ENCODE assay signal across 31 cellular contexts in genomic region chr10:3949741-3950140, GRCh38.
DNase-seq lines count a peak whose midpoint lies in the region; ATAC-seq, FAIRE-seq and TF ChIP-seq lines count a peak whose summit lies in the region.
"Had no signal": no experiment of that assay in that cellular context is flagged by ENCODE, and none has a peak within 500 bp of the region (broad histone marks: within the 10 kb centered on the region; RNA-seq: fewer than 3 reads in every experiment).

No MANE protein-coding gene starts in this region.

- H3K27ac Mint-ChIP-seq in CD4-positive, alpha-beta memory T cell = peak overlapping the region; percentile 29 to 98 (median 96)
- H3K27ac Mint-ChIP-seq in GM23338 (no peak overlapping the region), astrocyte (ENCODE audit: unreplicated experiment) (no peak overlapping the region)
- H3K27ac Mint-ChIP-seq in natural killer cell treated with Interleukin-12 subunit alpha and Interleukin-12 subunit beta and Interleukin-15 and Interleukin-18, amount 100 ng/mL, for 72 hours = peak overlapping the region; percentile 85 to 87
- no peak overlapping the region for H3K27ac Mint-ChIP-seq in activated T-helper 2 cell treated with anti-CD3 and anti-CD28 coated beads, Interferon-gamma antibody, Interleukin-2, Interleukin-4, amounts not matched to agents 10 μg/mL and 5 μg/mL and 100 μg/mL, durations not matched to agents 14 hours and 24 hours and 36 hours
- H3K27ac Mint-ChIP-seq: HFFc6 had no signal

- H3K9me2 ChIP-seq in GM23338 (ENCODE audit: insufficient read depth) (no peaks in the 10 kb centered on the region), OCI-LY7 (ENCODE audit: insufficient read depth, low read length) (no peaks in the 10 kb centered on the region)

- peaks cover 63% of the 10 kb centered on the region for H3K4me1 ChIP-seq in CD4-positive, alpha-beta memory T cell (ENCODE audit: insufficient read depth, low read length)
- H3K4me1 ChIP-seq in GM23338 (ENCODE audit: insufficient read depth) (no peaks in the 10 kb centered on the region), astrocyte (ENCODE audit: insufficient read depth, low read length) (peaks cover 10% of the 10 kb centered on the region), OCI-LY7 (ENCODE audit: insufficient read depth, low read length, poor library complexity, severe bottlenecking) (no peaks in the 10 kb centered on the region), thyroid gland (no peaks in the 10 kb centered on the region)

- H3F3A ChIP-seq in GM23338 (replicated peaks; ENCODE audit: low read depth) = no peaks in the 10 kb centered on the region

- peak overlapping the region; percentile 31 for H3K9ac ChIP-seq in astrocyte (ENCODE audit: low read length)

- no peak for TF ChIP-seq POLR2A in thyroid gland (IDR thresholded peaks at IDR 0.05)

- no peak overlapping the region for H3K4me2 ChIP-seq in GM23338
- H3K4me2 ChIP-seq in astrocyte (ENCODE audit: low read length) = no peak overlapping the region
- H3K4me2 ChIP-seq in OCI-LY7 (ENCODE audit: low read length) = no peak overlapping the region
- H3K4me2 ChIP-seq: PC-9, smooth muscle cell had no signal

- intact Hi-C loops in CD4-positive, alpha-beta memory T cell (cut with micrococcal nuclease) = loop anchor here (1.0 to 10.0 kb wide), 8 partner anchors 12 to 722 kb away; no protein-coding TSS in a partner anchor
- intact Hi-C loops in OCI-LY7 (cut with micrococcal nuclease; ENCODE audit: unreplicated experiment) = no loop called here
- intact Hi-C loops in activated T-helper 2 cell treated with anti-CD3 and anti-CD28 coated beads, Interferon-gamma antibody, Interleukin-2, Interleukin-4, amounts not matched to agents 10 μg/mL and 5 μg/mL and 100 μg/mL, durations not matched to agents 14 hours and 24 hours and 36 hours (cut with micrococcal nuclease) = loop anchor here (1.0 to 10.0 kb wide), 5 partner anchors 23 to 722 kb away; no protein-coding TSS in a partner anchor
- intact Hi-C loops in thyroid gland (cut with DNase I) = no loop called here

- no peaks in the 10 kb centered on the region for H3K36me3 ChIP-seq in CD4-positive, alpha-beta memory T cell (ENCODE audit: insufficient read depth, low read length)
- H3K36me3 ChIP-seq in GM23338 (ENCODE audit: insufficient read depth) = no peaks in the 10 kb centered on the region
- H3K36me3 ChIP-seq in astrocyte (ENCODE audit: insufficient read depth, low read length) = no peaks in the 10 kb centered on the region
- no peaks in the 10 kb centered on the region for H3K36me3 ChIP-seq in OCI-LY7 (ENCODE audit: insufficient read depth, low read length)
- H3K36me3 ChIP-seq in thyroid gland = no peaks in the 10 kb centered on the region
- H3K36me3 ChIP-seq: heart right ventricle, left ventricle myocardium inferior, tibial nerve had no signal

- no peaks in the 10 kb centered on the region for H3K9me3 ChIP-seq in CD4-positive, alpha-beta memory T cell (ENCODE audit: control insufficient read depth in 1 of 2, low read length in 2 of 2)
- H3K9me3 ChIP-seq in astrocyte (ENCODE audit: insufficient read depth, low read depth, low read length) = no peaks in the 10 kb centered on the region
- no peaks in the 10 kb centered on the region for H3K9me3 ChIP-seq in OCI-LY7 (ENCODE audit: low read length)
- no peaks in the 10 kb centered on the region for H3K9me3 ChIP-seq in thyroid gland

- H3K27me3 Mint-ChIP-seq in CD4-positive, alpha-beta memory T cell = no peaks in the 10 kb centered on the region
- H3K27me3 Mint-ChIP-seq in GM23338 (ENCODE audit: insufficient read depth, low read depth, poor library complexity) (peaks cover 7% of the 10 kb centered on the region), astrocyte (ENCODE audit: low read depth, unreplicated experiment) (no peaks in the 10 kb centered on the region)
- H3K27me3 Mint-ChIP-seq in natural killer cell treated with Interleukin-12 subunit alpha and Interleukin-12 subunit beta and Interleukin-15 and Interleukin-18, amount 100 ng/mL, for 72 hours = no peaks in the 10 kb centered on the region
- H3K27me3 Mint-ChIP-seq in activated T-helper 2 cell treated with anti-CD3 and anti-CD28 coated beads, Interferon-gamma antibody, Interleukin-2, Interleukin-4, amounts not matched to agents 10 μg/mL and 5 μg/mL and 100 μg/mL, durations not matched to agents 14 hours and 24 hours and 36 hours (ENCODE audit: low read depth) = no peaks in the 10 kb centered on the region

- no peak for FAIRE-seq in astrocyte (lab: Jason Lieb, UNC)
- FAIRE-seq: HTR-8/SVneo had no signal

- H3K79me2 ChIP-seq in GM23338 (replicated peaks; ENCODE audit: insufficient read depth) (no peaks in the 10 kb centered on the region), astrocyte (ENCODE audit: insufficient read depth, low read length) (no peaks in the 10 kb centered on the region), OCI-LY7 (ENCODE audit: insufficient read depth, low read depth, low read length) (no peaks in the 10 kb centered on the region)

- CTCF ChIA-PET in CD4-positive, alpha-beta memory T cell (lab: Charles Lee; ENCODE audit: partially characterized antibody) = interaction anchor here (0.8 to 2.9 kb wide), 5 partner anchors 11 to 707 kb away, joined by 3 to 12 read pairs (median 4); no protein-coding TSS in a partner anchor
- CTCF ChIA-PET in OCI-LY7 (lab: Charles Lee; ENCODE audit: unreplicated experiment) = no interaction called here

- no peak overlapping the region for H3K4me3 ChIP-seq in CD4-positive, alpha-beta memory T cell (ENCODE audit: low read length in 2 of 2)
- H3K4me3 ChIP-seq in GM23338 (no peak overlapping the region), astrocyte (ENCODE audit: insufficient read depth, low read depth, low read length) (no peak overlapping the region), OCI-LY7 (ENCODE audit: low read depth, low read length, poor library complexity, severe bottlenecking) (no peak overlapping the region), thyroid gland (replicated peaks in 1 of 3) (no peak overlapping the region)
- H3K4me3 ChIP-seq: heart right ventricle, left ventricle myocardium inferior, PC-9, smooth muscle cell, tibial nerve had no signal

- H3K4me3 Mint-ChIP-seq in CD4-positive, alpha-beta memory T cell = peak overlapping the region in 1 of 8 donors; percentile 83
- H3K4me3 Mint-ChIP-seq in GM23338 (no peak overlapping the region), astrocyte (ENCODE audit: unreplicated experiment) (no peak overlapping the region)
- peak overlapping the region; percentile 84 for H3K4me3 Mint-ChIP-seq in natural killer cell treated with Interleukin-12 subunit alpha and Interleukin-12 subunit beta and Interleukin-15 and Interleukin-18, amount 100 ng/mL, for 72 hours
- H3K4me3 Mint-ChIP-seq in activated T-helper 2 cell treated with anti-CD3 and anti-CD28 coated beads, Interferon-gamma antibody, Interleukin-2, Interleukin-4, amounts not matched to agents 10 μg/mL and 5 μg/mL and 100 μg/mL, durations not matched to agents 14 hours and 24 hours and 36 hours (ENCODE audit: low read depth) = no peak overlapping the region
- H3K4me3 Mint-ChIP-seq: HFFc6, neural crest cell had no signal

- no peaks in the 10 kb centered on the region for H3K27me3 ChIP-seq in CD4-positive, alpha-beta memory T cell (ENCODE audit: insufficient read depth, low read length)
- H3K27me3 ChIP-seq in GM23338 (ENCODE audit: insufficient read depth) (no peaks in the 10 kb centered on the region), astrocyte (ENCODE audit: insufficient read depth, low read length) (no peaks in the 10 kb centered on the region), thyroid gland (no peaks in the 10 kb centered on the region)
- H3K27me3 ChIP-seq: heart right ventricle, tibial nerve had no signal

- POLR2A ChIA-PET in CD4-positive, alpha-beta memory T cell (lab: Charles Lee; ENCODE audit: partially characterized antibody) = interaction anchor here (0.6 to 12.5 kb wide), 23 partner anchors 10 to 192 kb away, joined by 3 to 248 read pairs (median 6); partner anchors contain the start of gene KLF6
- POLR2A ChIA-PET in OCI-LY7 (lab: Charles Lee) = interaction anchor here (0.6 kb wide), 2 partner anchors 52 to 465 kb away, joined by 4 to 6 read pairs; no protein-coding TSS in a partner anchor

- WGBS in thyroid gland, 2 donors = 71 to 72% methylated on average over 10 of the region's 10 CpGs

- H3K27ac ChIP-seq in CD4-positive, alpha-beta memory T cell (ENCODE audit: low read depth, low read length) = peak overlapping the region; percentile 32
- H3K27ac ChIP-seq in GM23338 (ENCODE audit: low read depth) (no peak overlapping the region), astrocyte (ENCODE audit: low read depth, low read length) (no peak overlapping the region), OCI-LY7 (ENCODE audit: low read depth, low read length, poor library complexity, severe bottlenecking) (no peak overlapping the region), thyroid gland (no peak overlapping the region)
- H3K27ac ChIP-seq: epithelial cell of prostate, heart right ventricle, left ventricle myocardium inferior, PC-9, tibial nerve had no signal

- ATAC-seq in GM23338 (peak; percentile 77), GM19328 (IDR thresholded peaks at IDR 0.05; ENCODE audit: unreplicated experiment) (no peak)
- no peak for ATAC-seq in natural killer cell treated with Interleukin-12 subunit alpha and Interleukin-12 subunit beta and Interleukin-15 and Interleukin-18, amount 100 ng/mL, for 72 hours

- BruUV-seq in OCI-LY7 (replicated peaks; lab: Mats Ljungman, UMichigan) = no TSS peak

- H3K9me3 Mint-ChIP-seq in CD4-positive, alpha-beta memory T cell = peaks cover 0 to 2% (median 0%) of the 10 kb centered on the region in 8 donors
- H3K9me3 Mint-ChIP-seq in GM23338 (no peaks in the 10 kb centered on the region), astrocyte (ENCODE audit: unreplicated experiment) (no peaks in the 10 kb centered on the region)
- H3K9me3 Mint-ChIP-seq in natural killer cell treated with Interleukin-12 subunit alpha and Interleukin-12 subunit beta and Interleukin-15 and Interleukin-18, amount 100 ng/mL, for 72 hours = no peaks in the 10 kb centered on the region
- H3K9me3 Mint-ChIP-seq in activated T-helper 2 cell treated with anti-CD3 and anti-CD28 coated beads, Interferon-gamma antibody, Interleukin-2, Interleukin-4, amounts not matched to agents 10 μg/mL and 5 μg/mL and 100 μg/mL, durations not matched to agents 14 hours and 24 hours and 36 hours = peaks cover 10% of the 10 kb centered on the region
- H3K9me3 Mint-ChIP-seq: HFFc6, immature natural killer cell, neural crest cell had no signal

- DNase-seq in CD4-positive, alpha-beta memory T cell = no peak
- DNase-seq in GM23338 (ENCODE audit: low spot score) (peak; percentile 20), astrocyte (ENCODE audit: low read depth) (no peak), OCI-LY7 (ENCODE audit: low spot score) (no peak), thyroid gland (no peak)
- DNase-seq in natural killer cell treated with Interleukin-12 subunit alpha and Interleukin-12 subunit beta and Interleukin-15 and Interleukin-18, amount 100 ng/mL, for 72 hours (ENCODE audit: low spot score) = no peak
- DNase-seq in activated T-helper 2 cell treated with anti-CD3 and anti-CD28 coated beads, Interferon-gamma antibody, Interleukin-2, Interleukin-4, amounts not matched to agents 10 μg/mL and 5 μg/mL and 100 μg/mL, durations not matched to agents 14 hours and 24 hours and 36 hours (ENCODE audit: low spot score) = no peak
- DNase-seq: activated CD4-positive, alpha-beta T cell treated with anti-CD3 and anti-CD28 coated beads, Interleukin-2, amount 50 U/mL, for 1 hour; activated naive CD4-positive, alpha-beta T cell; activated T-cell treated with anti-CD3 and anti-CD28 coated beads for 4 hours; aorta; central memory CD4-positive, alpha-beta T cell; DMS153; foreskin fibroblast; GF-D8; heart right ventricle; HFFc6; immature natural killer cell; left ventricle myocardium inferior; midbrain; NCI-H1105 treated with DMSO at 0.1 percent for 48 hours; NCI-H2081 treated with DMSO at 0.1 percent for 48 hours; NCI-H446; PC-9; T-helper 1 cell had no signal

- TF ChIP-seq CTCF in GM23338 (conservative IDR thresholded peaks at IDR 0.05; ENCODE audit: low read depth in 2 of 2) = no peak
- TF ChIP-seq CTCF in astrocyte (IDR thresholded peaks at IDR 0.05; ENCODE audit: insufficient read depth, low read depth, low read length) = no peak
- TF ChIP-seq CTCF in OCI-LY7 (conservative IDR thresholded peaks at IDR 0.05; ENCODE audit: low read length) = no peak
- TF ChIP-seq CTCF in thyroid gland (IDR thresholded peaks at IDR 0.05) = no peak

- 0 out of 2 replicates have a peak overlapping the region, but pooled peaks have one; percentile 54 for H2AFZ ChIP-seq in GM23338
- peak overlapping the region; percentile 24 for H2AFZ ChIP-seq in astrocyte (ENCODE audit: low read depth, low read length)
- H2AFZ ChIP-seq in OCI-LY7 (ENCODE audit: low read length) = no peak overlapping the region
- H2AFZ ChIP-seq: PC-9 had no signal

- no peaks in the 10 kb centered on the region for H4K20me1 ChIP-seq in GM23338 (replicated peaks; ENCODE audit: insufficient read depth)
- no peaks in the 10 kb centered on the region for H4K20me1 ChIP-seq in astrocyte (ENCODE audit: insufficient read depth, low read length)
- no peaks in the 10 kb centered on the region for H4K20me1 ChIP-seq in OCI-LY7 (ENCODE audit: insufficient read depth, low read length)

- H3K36me3 Mint-ChIP-seq in CD4-positive, alpha-beta memory T cell = no peaks in the 10 kb centered on the region
- H3K36me3 Mint-ChIP-seq in GM23338 (ENCODE audit: low read depth) (no peaks in the 10 kb centered on the region), astrocyte (ENCODE audit: low read depth, unreplicated experiment) (no peaks in the 10 kb centered on the region)
- H3K36me3 Mint-ChIP-seq in natural killer cell treated with Interleukin-12 subunit alpha and Interleukin-12 subunit beta and Interleukin-15 and Interleukin-18, amount 100 ng/mL, for 72 hours = no peaks in the 10 kb centered on the region
- H3K36me3 Mint-ChIP-seq in activated T-helper 2 cell treated with anti-CD3 and anti-CD28 coated beads, Interferon-gamma antibody, Interleukin-2, Interleukin-4, amounts not matched to agents 10 μg/mL and 5 μg/mL and 100 μg/mL, durations not matched to agents 14 hours and 24 hours and 36 hours (ENCODE audit: low read depth) = peaks cover 6% of the 10 kb centered on the region

- H3K4me1 Mint-ChIP-seq in CD4-positive, alpha-beta memory T cell = peaks cover 41 to 75% (median 56%) of the 10 kb centered on the region in 4 donors
- H3K4me1 Mint-ChIP-seq in GM23338 = peaks cover 13% of the 10 kb centered on the region
- peaks cover 26% of the 10 kb centered on the region for H3K4me1 Mint-ChIP-seq in astrocyte (ENCODE audit: low read depth, unreplicated experiment)
- peaks cover 52 to 68% of the 10 kb centered on the region in 2 donors for H3K4me1 Mint-ChIP-seq in natural killer cell treated with Interleukin-12 subunit alpha and Interleukin-12 subunit beta and Interleukin-15 and Interleukin-18, amount 100 ng/mL, for 72 hours (ENCODE audit: low read depth in 2 of 2)
- H3K4me1 Mint-ChIP-seq in activated T-helper 2 cell treated with anti-CD3 and anti-CD28 coated beads, Interferon-gamma antibody, Interleukin-2, Interleukin-4, amounts not matched to agents 10 μg/mL and 5 μg/mL and 100 μg/mL, durations not matched to agents 14 hours and 24 hours and 36 hours (ENCODE audit: low read depth) = peaks cover 48% of the 10 kb centered on the region

Comparison
In these comparisons a context has a peak if more than half of its experiments do, and no peak if none do; other contexts are left out.
1. H3K27ac Mint-ChIP-seq: peak in CD4-positive, alpha-beta memory T cell (7 of 7) and natural killer cell treated with Interleukin-12 subunit alpha and Interleukin-12 subunit beta and Interleukin-15 and Interleukin-18, amount 100 ng/mL, for 72 hours (2 of 2); none in GM23338 (single experiment), astrocyte (single experiment) and activated T-helper 2 cell treated with anti-CD3 and anti-CD28 coated beads, Interferon-gamma antibody, Interleukin-2, Interleukin-4, amounts not matched to agents 10 μg/mL and 5 μg/mL and 100 μg/mL, durations not matched to agents 14 hours and 24 hours and 36 hours (single experiment).
2. intact Hi-C loops: an anchor here in CD4-positive, alpha-beta memory T cell (1.0 to 10.0 kb wide) and activated T-helper 2 cell treated with anti-CD3 and anti-CD28 coated beads, Interferon-gamma antibody, Interleukin-2, Interleukin-4, amounts not matched to agents 10 μg/mL and 5 μg/mL and 100 μg/mL, durations not matched to agents 14 hours and 24 hours and 36 hours (1.0 to 10.0 kb wide); none called in OCI-LY7 and thyroid gland.